19 cellular contexts compared by ENCODE assay signal in the genomic region with DNA sequence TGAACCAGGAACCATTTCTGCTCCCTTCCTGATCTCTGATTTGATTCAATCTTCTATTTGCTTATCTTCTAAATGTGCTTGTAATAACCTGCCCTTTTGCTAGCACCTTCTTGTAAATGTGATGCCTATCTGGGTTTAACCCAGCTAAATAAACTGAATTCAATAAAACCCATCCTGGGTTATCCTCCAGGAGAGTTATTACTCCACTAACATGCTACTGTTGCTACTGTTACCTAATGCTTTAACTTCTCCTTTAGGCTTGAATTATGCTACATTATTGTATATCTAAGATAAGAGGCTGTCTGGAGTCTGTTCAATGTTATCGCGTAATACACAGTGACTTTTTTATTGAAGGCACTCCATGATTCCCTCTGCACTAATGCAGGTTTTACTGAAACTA.
DNase-seq lines count a peak whose midpoint lies in the region; ATAC-seq and TF ChIP-seq lines count a peak whose summit lies in the region.
"Had no signal": no experiment of that assay in that cellular context is flagged by ENCODE, and none has a peak within 500 bp of the region (broad histone marks: within the 10 kb centered on the region; RNA-seq: fewer than 3 reads in every experiment).

No MANE protein-coding gene starts in this region.

- intact Hi-C loops in cardiac septum (cut with DNase I): no loop called here

- no peak overlapping the region for H3K4me3 Mint-ChIP-seq in neural progenitor cell
- H3K4me3 Mint-ChIP-seq: CD14-positive monocyte; CD4-positive, alpha-beta memory T cell; GM23338 had no signal

- no peaks in the 10 kb centered on the region for H3K27me3 ChIP-seq in neural progenitor cell
- H3K27me3 ChIP-seq: BLaER1 had no signal

- H3K27ac Mint-ChIP-seq in neural progenitor cell: no peak overlapping the region
- H3K27ac Mint-ChIP-seq: CD14-positive monocyte; CD4-positive, alpha-beta memory T cell; GM23338 had no signal

- no peaks in the 10 kb centered on the region for H4K20me1 ChIP-seq in neural progenitor cell (ENCODE audit: low read depth)
- H4K20me1 ChIP-seq: BLaER1 had no signal

- H3K4me1 Mint-ChIP-seq in neural progenitor cell: no peaks in the 10 kb centered on the region
- H3K4me1 Mint-ChIP-seq: CD14-positive monocyte; CD4-positive, alpha-beta memory T cell; GM23338 had no signal

- no peak for ATAC-seq in HG03025 (IDR thresholded peaks at IDR 0.05; ENCODE audit: low FRiP score, unreplicated experiment)
- ATAC-seq: GM23338, HCT116 had no signal

- no peaks in the 10 kb centered on the region for H3K79me2 ChIP-seq in neural progenitor cell (ENCODE audit: low read depth)

- no peaks in the 10 kb centered on the region for H3K36me3 Mint-ChIP-seq in neural progenitor cell
- H3K36me3 Mint-ChIP-seq: CD14-positive monocyte; CD4-positive, alpha-beta memory T cell had no signal

- peak overlapping the region; percentile 55 for H3K27ac ChIP-seq in VCaP
- H3K27ac ChIP-seq in neural progenitor cell: no peak overlapping the region
- H3K27ac ChIP-seq: BLaER1, HL-60 had no signal

- no peak overlapping the region for H3K4me2 ChIP-seq in neural progenitor cell
- H3K4me2 ChIP-seq: BLaER1, GM23338 had no signal

- DNase-seq in LNCaP clone FGC (ENCODE audit: low read depth) (peak; percentile 55), left kidney (ENCODE audit: low read depth, low spot score) (peak; percentile 9), cardiac septum (ENCODE audit: low spot score) (no peak), neural progenitor cell (ENCODE audit: low spot score) (no peak), HK-2 (ENCODE audit: unreplicated experiment) (no peak)
- DNase-seq: 8988T; CD4-positive, alpha-beta memory T cell; DMS153; DMS79; GDM1; H7; IMR-90 had no signal

- H2AFZ ChIP-seq in neural progenitor cell (replicated peaks): no peak overlapping the region
- H2AFZ ChIP-seq: GM23338 had no signal

- TF ChIP-seq CTCF in LNCaP clone FGC (IDR thresholded peaks at IDR 0.05; ENCODE audit: control insufficient read depth, extremely low read depth, insufficient read depth) (no peak), VCaP (conservative IDR thresholded peaks at IDR 0.05) (no peak), neural progenitor cell (IDR thresholded peaks at IDR 0.05) (no peak)

- no peaks in the 10 kb centered on the region for H3F3A ChIP-seq in neural progenitor cell (ENCODE audit: low read depth)

- H3K4me3 ChIP-seq in LNCaP clone FGC (ENCODE audit: low read depth, low read length) (no peak overlapping the region), neural progenitor cell (no peak overlapping the region)
- H3K4me3 ChIP-seq: BLaER1, GM23338 had no signal

- no peaks in the 10 kb centered on the region for H3K9me3 ChIP-seq in neural progenitor cell (ENCODE audit: low read depth)
- H3K9me3 ChIP-seq: BLaER1 had no signal

- H3K9ac ChIP-seq in neural progenitor cell: no peak overlapping the region
- H3K9ac ChIP-seq: BLaER1 had no signal

- H3K36me3 ChIP-seq in neural progenitor cell: no peaks in the 10 kb centered on the region
- H3K36me3 ChIP-seq: BLaER1 had no signal

- peaks cover 1% of the 10 kb centered on the region for H3K9me3 Mint-ChIP-seq in neural progenitor cell
- H3K9me3 Mint-ChIP-seq: GM23338 had no signal

- H3K27me3 Mint-ChIP-seq in neural progenitor cell (ENCODE audit: insufficient read depth, low read depth): no peaks in the 10 kb centered on the region
- H3K27me3 Mint-ChIP-seq: CD4-positive, alpha-beta memory T cell had no signal

- H3K4me1 ChIP-seq in neural progenitor cell: no peaks in the 10 kb centered on the region
- H3K4me1 ChIP-seq: BLaER1 had no signal

Comparison
In these comparisons a context has a peak if more than half of its experiments do, and no peak if none do; other contexts are left out.
1. DNase-seq: peak in LNCaP clone FGC (single experiment) and left kidney (single experiment); none in cardiac septum (single experiment), neural progenitor cell (single experiment) and HK-2 (single experiment).